1 cellular context compared by ENCODE assay signal in genomic region chr3:56998081-56998529, GRCh38.
TF ChIP-seq lines count a peak whose summit lies in the region.

No MANE protein-coding gene starts in this region.

TF ChIP-seq in SK-N-SH treated with all-trans-retinoic acid at 6 μM for 48 hours, 23 proteins besides CTCF, POLR2A, EP300 and RAD21 (continued from another document):
- TF ChIP-seq GLIS3 (CRISPR knock-in tag; IDR thresholded peaks at IDR 0.05) (no peak), ZFP3 (CRISPR knock-in tag; IDR thresholded peaks at IDR 0.05) (no peak)
